ENCODE assay signal across 8 cellular contexts in the genomic region with DNA sequence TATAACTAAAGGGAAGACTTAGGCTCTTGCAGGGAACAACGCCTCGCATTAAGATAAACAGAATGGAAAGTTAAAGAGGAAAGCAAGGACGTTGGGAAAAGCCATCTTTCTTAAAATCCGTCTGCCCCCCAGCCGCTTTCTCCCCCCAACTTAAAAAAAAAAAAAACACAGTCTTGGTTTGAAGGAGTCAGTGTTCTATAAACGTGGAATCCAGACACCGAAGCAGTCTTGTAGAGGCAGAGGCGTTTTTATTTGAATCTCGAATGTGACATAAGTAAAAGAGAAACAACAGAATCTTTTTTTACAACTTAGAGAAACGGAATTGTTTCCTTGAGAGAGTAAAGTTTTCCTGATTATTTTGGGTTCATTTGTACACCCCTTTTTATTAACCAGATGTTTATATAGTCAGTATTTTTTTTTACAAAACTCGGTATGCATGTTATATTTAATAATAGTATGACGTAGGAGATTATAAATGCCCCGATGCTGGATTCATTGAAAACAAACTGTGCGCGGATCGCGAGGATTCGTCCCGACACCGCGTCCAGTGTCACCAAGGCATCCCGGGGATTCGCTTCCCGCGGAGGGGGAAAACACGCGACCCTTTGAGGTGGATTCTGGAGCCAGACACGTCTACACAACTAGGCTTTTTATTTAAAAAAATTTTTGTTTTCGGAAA. TPM values are rescaled to one million over a fixed set of nuclear protein-coding genes. Genes with fewer than 3 reads are reported as not detected.
A peak's percentile ranks its signal among the peaks of the same experiment; 100 is the strongest.
DNase-seq lines count a peak whose midpoint lies in the region; ATAC-seq, FAIRE-seq and TF ChIP-seq lines count a peak whose summit lies in the region.

No MANE protein-coding gene starts in this region.

- H3K4me1 Mint-ChIP-seq in T-helper 2 cell treated with Interferon-gamma antibody and Interleukin-4, amounts not matched to agents 5 μg/mL and 100 μg/mL, for 36 hours (ENCODE audit: low read depth), result peaks cover 45% of the 10 kb centered on the region
- H3K4me1 Mint-ChIP-seq in natural killer cell treated with Interleukin-12 subunit alpha and Interleukin-12 subunit beta and Interleukin-15 and Interleukin-18, amount 100 ng/mL, for 72 hours (ENCODE audit: low read depth in 2 of 2), result peaks cover 43 to 47% of the 10 kb centered on the region in 2 donors

- peak overlapping the region; percentile 87 for H3K27ac Mint-ChIP-seq in T-helper 2 cell treated with Interferon-gamma antibody and Interleukin-4, amounts not matched to agents 5 μg/mL and 100 μg/mL, for 36 hours
- H3K27ac Mint-ChIP-seq in natural killer cell treated with Interleukin-12 subunit alpha and Interleukin-12 subunit beta and Interleukin-15 and Interleukin-18, amount 100 ng/mL, for 72 hours, result peak overlapping the region; percentile 73 to 91

- H3K9me3 Mint-ChIP-seq in T-helper 2 cell treated with Interferon-gamma antibody and Interleukin-4, amounts not matched to agents 5 μg/mL and 100 μg/mL, for 36 hours, result no peaks in the 10 kb centered on the region
- H3K9me3 Mint-ChIP-seq in natural killer cell treated with Interleukin-12 subunit alpha and Interleukin-12 subunit beta and Interleukin-15 and Interleukin-18, amount 100 ng/mL, for 72 hours, result no peaks in the 10 kb centered on the region

- DNase-seq in T-helper 2 cell treated with Interferon-gamma antibody and Interleukin-4, amounts not matched to agents 5 μg/mL and 100 μg/mL, for 36 hours (ENCODE audit: low spot score), result no peak
- DNase-seq in T-helper 2 cell (no peak), RWPE1 (ENCODE audit: low spot score) (no peak), NCI-H1694 (lab: John Stamatoyannopoulos, UW) (no peak), MV-4-11 (lab: John Stamatoyannopoulos, UW) (no peak)
- no peak for DNase-seq in natural killer cell treated with Interleukin-12 subunit alpha and Interleukin-12 subunit beta and Interleukin-15 and Interleukin-18, amount 100 ng/mL, for 72 hours (ENCODE audit: low spot score)

- H3K4me3 Mint-ChIP-seq in T-helper 2 cell treated with Interferon-gamma antibody and Interleukin-4, amounts not matched to agents 5 μg/mL and 100 μg/mL, for 36 hours, result peak overlapping the region; percentile 95
- H3K4me3 Mint-ChIP-seq in natural killer cell treated with Interleukin-12 subunit alpha and Interleukin-12 subunit beta and Interleukin-15 and Interleukin-18, amount 100 ng/mL, for 72 hours, result peak overlapping the region; percentile 85

- TF ChIP-seq CTCF in RWPE1 (conservative IDR thresholded peaks at IDR 0.05; ENCODE audit: low read depth), result no peak

- H3K27me3 Mint-ChIP-seq in T-helper 2 cell treated with Interferon-gamma antibody and Interleukin-4, amounts not matched to agents 5 μg/mL and 100 μg/mL, for 36 hours (ENCODE audit: low read depth), result peaks cover 69% of the 10 kb centered on the region
- H3K27me3 Mint-ChIP-seq in natural killer cell treated with Interleukin-12 subunit alpha and Interleukin-12 subunit beta and Interleukin-15 and Interleukin-18, amount 100 ng/mL, for 72 hours, result peaks cover 11 to 15% of the 10 kb centered on the region in 2 donors

- ATAC-seq in natural killer cell treated with Interleukin-12 subunit alpha and Interleukin-12 subunit beta and Interleukin-15 and Interleukin-18, amount 100 ng/mL, for 72 hours, result no peak
- ATAC-seq in GM21717 (IDR thresholded peaks at IDR 0.05; ENCODE audit: unreplicated experiment), result no peak

- CTCF ChIA-PET in RWPE1 (lab: Yijun Ruan, JAX), result interaction anchor here (0.6 kb wide), 1 partner anchor 311 kb away, joined by 5 read pairs; no protein-coding TSS in a partner anchor

- H3K36me3 Mint-ChIP-seq in T-helper 2 cell treated with Interferon-gamma antibody and Interleukin-4, amounts not matched to agents 5 μg/mL and 100 μg/mL, for 36 hours (ENCODE audit: low read depth), result peaks cover 3% of the 10 kb centered on the region
- no peaks in the 10 kb centered on the region for H3K36me3 Mint-ChIP-seq in natural killer cell treated with Interleukin-12 subunit alpha and Interleukin-12 subunit beta and Interleukin-15 and Interleukin-18, amount 100 ng/mL, for 72 hours

- FAIRE-seq in endometrium (lab: Jason Lieb, UNC), result peak; percentile 65

- H3K27ac ChIP-seq in RWPE1, result peak overlapping the region; percentile 99

- POLR2A ChIA-PET in RWPE1 (lab: Yijun Ruan, JAX; ENCODE audit: low non-redundant PET), result no interaction called here

RNA-seq across cellular contexts. Expression of a gene that starts 6.8 kb away (rescaled TPM):
- 10 to 100 TPM; 15.2 to 15.9 TPM for total RNA-seq in natural killer cell treated with Interleukin-12 subunit alpha and Interleukin-12 subunit beta and Interleukin-15 and Interleukin-18, amount 100 ng/mL, for 72 hours
